16 cellular contexts compared by ENCODE assay signal in genomic region chr13:57843555-57843954, GRCh38.
DNase-seq lines count a peak whose midpoint lies in the region; TF ChIP-seq lines count a peak whose summit lies in the region.
"Had no signal": no experiment of that assay in that cellular context is flagged by ENCODE, and none has a peak within 500 bp of the region (broad histone marks: within the 10 kb centered on the region; RNA-seq: fewer than 3 reads in every experiment).

No MANE protein-coding gene starts in this region.

- peaks cover 4% of the 10 kb centered on the region; the same call in 1 of the 2 replicates for H3F3A ChIP-seq in MM.1S (ENCODE audit: insufficient read depth, low read length)

- no peaks in the 10 kb centered on the region for H3K9me3 ChIP-seq in MM.1S (replicated peaks; ENCODE audit: insufficient read depth, low read length)

- H3K9ac ChIP-seq in KMS-11: no peak overlapping the region
- no peak overlapping the region for H3K9ac ChIP-seq in MM.1S (ENCODE audit: low read length)
- H3K9ac ChIP-seq: BLaER1 had no signal

- H3K4me2 ChIP-seq in KMS-11: peak overlapping the region; percentile 8
- H3K4me2 ChIP-seq in MM.1S (ENCODE audit: low read depth, low read length): no peak overlapping the region
- H3K4me2 ChIP-seq: BLaER1 had no signal

- H2AFZ ChIP-seq in KMS-11 (ENCODE audit: low read depth) (no peak overlapping the region), MM.1S (ENCODE audit: low read length) (no peak overlapping the region)

- TF ChIP-seq CTCF in KMS-11 (conservative IDR thresholded peaks at IDR 0.05; ENCODE audit: low read depth, low read length) (no peak), MM.1S (IDR thresholded peaks at IDR 0.05; ENCODE audit: low read length) (no peak)

- H3K9me2 ChIP-seq in MM.1S (replicated peaks; ENCODE audit: insufficient read depth, low read length): no peaks in the 10 kb centered on the region

- no peaks in the 10 kb centered on the region for H3K79me2 ChIP-seq in KMS-11 (ENCODE audit: insufficient read depth, low read depth)
- no peaks in the 10 kb centered on the region for H3K79me2 ChIP-seq in MM.1S (ENCODE audit: low read length)

- H3K36me3 ChIP-seq in KMS-11 (ENCODE audit: insufficient read depth) (no peaks in the 10 kb centered on the region), MM.1S (replicated peaks; ENCODE audit: insufficient read depth, low read length) (no peaks in the 10 kb centered on the region)
- H3K36me3 ChIP-seq: BE2C, BLaER1 had no signal

- H3K27me3 ChIP-seq in KMS-11 (ENCODE audit: insufficient read depth, low read depth): peaks cover 4% of the 10 kb centered on the region; the same call in 1 of the 2 replicates
- no peaks in the 10 kb centered on the region for H3K27me3 ChIP-seq in MM.1S (replicated peaks; ENCODE audit: insufficient read depth, low read length)
- H3K27me3 ChIP-seq: BE2C, BLaER1 had no signal

- no peaks in the 10 kb centered on the region for H4K20me1 ChIP-seq in KMS-11 (ENCODE audit: insufficient read depth)
- H4K20me1 ChIP-seq in MM.1S (ENCODE audit: insufficient read depth, low read length): no peaks in the 10 kb centered on the region
- H4K20me1 ChIP-seq: BLaER1 had no signal

- DNase-seq in MM.1S: peak; percentile 53
- DNase-seq in SK-N-DZ (ENCODE audit: low spot score): peak; percentile 52
- DNase-seq in D341Med (ENCODE audit: low spot score): no peak
- no peak for DNase-seq in stimulated activated CD4-positive, alpha-beta T cell treated with anti-CD3 and anti-CD28 coated beads, Interleukin-12 subunit alpha, Interleukin-12 subunit beta, amount 100 ng/mL, for 4 hours
- DNase-seq: 8988T; ACHN; BE2C; C1 segment of cervical spinal cord; CD4-positive, alpha-beta memory T cell; CD4-positive, CD25-positive, alpha-beta regulatory T cell; CD8-positive, alpha-beta memory T cell; COR-L47; DMS79 treated with DMSO at 0.1 percent for 48 hours; GF-D8 had no signal

- peaks cover 21% of the 10 kb centered on the region for H3K4me1 ChIP-seq in KMS-11 (ENCODE audit: low read depth, poor library complexity, severe bottlenecking)
- no peaks in the 10 kb centered on the region for H3K4me1 ChIP-seq in MM.1S (ENCODE audit: low read length)
- H3K4me1 ChIP-seq: BE2C, BLaER1 had no signal

- H3K4me3 ChIP-seq in KMS-11 (IDR thresholded peaks at IDR 0.05; ENCODE audit: insufficient read depth, low read depth, low read length) (no peak overlapping the region), MM.1S (ENCODE audit: low read length) (no peak overlapping the region)
- H3K4me3 ChIP-seq: BLaER1 had no signal

- H3K27ac ChIP-seq in KMS-11 (no peak overlapping the region), MM.1S (ENCODE audit: low read length) (no peak overlapping the region)
- H3K27ac ChIP-seq: BLaER1 had no signal

Comparison
In these comparisons a context has a peak if more than half of its experiments do, and no peak if none do; other contexts are left out.
1. DNase-seq: peak in MM.1S (single experiment) and SK-N-DZ (single experiment); none in D341Med (single experiment) and stimulated activated CD4-positive, alpha-beta T cell treated with anti-CD3 and anti-CD28 coated beads, Interleukin-12 subunit alpha, Interleukin-12 subunit beta, amount 100 ng/mL, for 4 hours (single experiment).